Comparison of ENCODE assay signal across 1 cellular context in genomic region chr5:115623632-115624031, GRCh38.
TF ChIP-seq lines count a peak whose summit lies in the region.

No MANE protein-coding gene starts in this region.

TF ChIP-seq in GM12878, 131 proteins besides CTCF, POLR2A, EP300 and RAD21:
- TF ChIP-seq E2F8 (IDR thresholded peaks at IDR 0.05; ENCODE audit: low read depth, partially characterized antibody) (no peak), ZNF384 (IDR thresholded peaks at IDR 0.05; ENCODE audit: borderline replicate concordance, low read depth, low read length) (no peak), ZNF217 (IDR thresholded peaks at IDR 0.05) (no peak), MTA3 (IDR thresholded peaks at IDR 0.05; ENCODE audit: borderline replicate concordance, low read length) (no peak), TCF3 (IDR thresholded peaks at IDR 0.05; ENCODE audit: borderline replicate concordance, insufficient read depth, low read depth, low read length) (no peak), ZZZ3 (IDR thresholded peaks at IDR 0.05; ENCODE audit: control insufficient read depth, insufficient read length, low read depth) (no peak), NFYA (IDR thresholded peaks at IDR 0.05; ENCODE audit: borderline replicate concordance, low read depth, low read length) (no peak), NR2C2 (IDR thresholded peaks at IDR 0.05; ENCODE audit: borderline replicate concordance, control insufficient read depth, insufficient read length, low read depth) (no peak), CEBPB (IDR thresholded peaks at IDR 0.05; ENCODE audit: borderline replicate concordance in 1 of 2, low read depth in 2 of 2, low read length in 2 of 2) (no peak), MAX (IDR thresholded peaks at IDR 0.05; ENCODE audit: low read depth, low read length) (no peak), TARDBP (IDR thresholded peaks at IDR 0.05; ENCODE audit: borderline replicate concordance) (no peak)
